1 cellular context compared by ENCODE assay signal in the genomic region with DNA sequence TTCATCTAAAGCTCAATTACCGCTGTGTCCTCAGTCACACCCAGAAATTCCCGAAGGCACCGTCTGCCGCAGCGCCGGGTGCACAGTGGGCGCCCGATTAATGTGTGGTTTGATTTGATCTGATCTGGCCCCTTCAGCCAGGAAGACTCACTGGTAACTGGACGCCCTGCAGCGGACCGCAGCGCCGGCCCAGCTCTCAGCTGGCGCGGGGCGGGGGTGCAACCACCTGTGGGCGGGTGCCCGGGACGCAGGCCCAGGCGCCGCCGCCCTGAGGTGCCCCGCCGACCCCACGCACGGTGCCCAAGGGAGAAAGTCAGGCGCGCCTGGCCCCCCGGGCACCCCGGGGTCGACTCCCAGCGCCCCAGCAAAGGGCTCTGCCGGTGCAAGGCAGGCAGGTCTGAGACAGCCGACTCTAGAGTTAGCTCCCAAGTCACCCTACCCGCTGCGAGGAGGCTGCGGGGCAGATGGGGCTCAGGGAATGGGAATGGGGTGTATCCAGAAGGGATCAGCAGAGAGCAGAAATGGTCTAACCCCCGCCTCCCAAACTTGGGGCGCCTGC.
TF ChIP-seq lines count a peak whose summit lies in the region.

No MANE protein-coding gene starts in this region.

TF ChIP-seq in HepG2, 621 proteins besides CTCF, POLR2A, EP300 and RAD21 (continued from another document):
- TF ChIP-seq, protein P1, sequence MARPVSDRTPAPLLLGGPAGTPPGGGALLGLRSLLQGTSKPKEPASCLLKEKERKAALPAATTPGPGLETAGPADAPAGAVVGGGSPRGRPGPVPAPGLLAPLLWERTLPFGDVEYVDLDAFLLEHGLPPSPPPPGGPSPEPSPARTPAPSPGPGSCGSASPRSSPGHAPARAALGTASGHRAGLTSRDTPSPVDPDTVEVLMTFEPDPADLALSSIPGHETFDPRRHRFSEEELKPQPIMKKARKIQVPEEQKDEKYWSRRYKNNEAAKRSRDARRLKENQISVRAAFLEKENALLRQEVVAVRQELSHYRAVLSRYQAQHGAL (CRISPR knock-in tag; IDR thresholded peaks at IDR 0.05; ENCODE audit: not compliant biosample characterization) = no peak
- TF ChIP-seq SOX6 (IDR thresholded peaks at IDR 0.05) (no peak), SOX6 (CRISPR knock-in tag; IDR thresholded peaks at IDR 0.05) (peak; percentile 4; the same call in 1 of the 2 replicates), ZNF775 (CRISPR knock-in tag; IDR thresholded peaks at IDR 0.05; ENCODE audit: borderline replicate concordance) (no peak), JUNB (CRISPR knock-in tag; IDR thresholded peaks at IDR 0.05; ENCODE audit: borderline replicate concordance) (no peak), ZNF12 (CRISPR knock-in tag; IDR thresholded peaks at IDR 0.05) (no peak), SAP130 (CRISPR knock-in tag; IDR thresholded peaks at IDR 0.05; ENCODE audit: low read depth) (peak; percentile 52), SOX13 (IDR thresholded peaks at IDR 0.05) (no peak), SOX13 (CRISPR knock-in tag; conservative IDR thresholded peaks at IDR 0.05 in 1 of 2, IDR thresholded peaks at IDR 0.05 in 1 of 2) (no peak), ZFAT (CRISPR knock-in tag; conservative IDR thresholded peaks at IDR 0.05) (no peak), ZSCAN29 (CRISPR knock-in tag; conservative IDR thresholded peaks at IDR 0.05) (no peak), ZSCAN9 (CRISPR knock-in tag; IDR thresholded peaks at IDR 0.05; ENCODE audit: borderline replicate concordance) (no peak), ZNF577 (CRISPR knock-in tag; IDR thresholded peaks at IDR 0.05; ENCODE audit: borderline replicate concordance, low read depth) (no peak), HDAC1 (CRISPR knock-in tag; IDR thresholded peaks at IDR 0.05) (no peak; the same call in 1 of the 2 replicates), MZF1 (CRISPR knock-in tag; IDR thresholded peaks at IDR 0.05; ENCODE audit: borderline replicate concordance) (no peak), ZNF572 (CRISPR knock-in tag; IDR thresholded peaks at IDR 0.05) (0 out of 2 replicates have a peak, but pooled peaks have one; percentile 17), MTA1 (CRISPR knock-in tag; IDR thresholded peaks at IDR 0.05; ENCODE audit: borderline replicate concordance) (0 out of 2 replicates have a peak, but pooled peaks have one; percentile 15), NCOA1 (CRISPR knock-in tag; IDR thresholded peaks at IDR 0.05) (no peak), MIXL1 (CRISPR knock-in tag; IDR thresholded peaks at IDR 0.05) (no peak), SP2 (CRISPR knock-in tag; IDR thresholded peaks at IDR 0.05) (no peak), YEATS4 (CRISPR knock-in tag; IDR thresholded peaks at IDR 0.05; ENCODE audit: borderline replicate concordance) (0 out of 2 replicates have a peak, but pooled peaks have one; percentile 5), ZNF367 (CRISPR knock-in tag; IDR thresholded peaks at IDR 0.05; ENCODE audit: borderline replicate concordance) (no peak), NFE2L1 (CRISPR knock-in tag; IDR thresholded peaks at IDR 0.05; ENCODE audit: borderline replicate concordance) (no peak)
- TF ChIP-seq, protein P2, sequence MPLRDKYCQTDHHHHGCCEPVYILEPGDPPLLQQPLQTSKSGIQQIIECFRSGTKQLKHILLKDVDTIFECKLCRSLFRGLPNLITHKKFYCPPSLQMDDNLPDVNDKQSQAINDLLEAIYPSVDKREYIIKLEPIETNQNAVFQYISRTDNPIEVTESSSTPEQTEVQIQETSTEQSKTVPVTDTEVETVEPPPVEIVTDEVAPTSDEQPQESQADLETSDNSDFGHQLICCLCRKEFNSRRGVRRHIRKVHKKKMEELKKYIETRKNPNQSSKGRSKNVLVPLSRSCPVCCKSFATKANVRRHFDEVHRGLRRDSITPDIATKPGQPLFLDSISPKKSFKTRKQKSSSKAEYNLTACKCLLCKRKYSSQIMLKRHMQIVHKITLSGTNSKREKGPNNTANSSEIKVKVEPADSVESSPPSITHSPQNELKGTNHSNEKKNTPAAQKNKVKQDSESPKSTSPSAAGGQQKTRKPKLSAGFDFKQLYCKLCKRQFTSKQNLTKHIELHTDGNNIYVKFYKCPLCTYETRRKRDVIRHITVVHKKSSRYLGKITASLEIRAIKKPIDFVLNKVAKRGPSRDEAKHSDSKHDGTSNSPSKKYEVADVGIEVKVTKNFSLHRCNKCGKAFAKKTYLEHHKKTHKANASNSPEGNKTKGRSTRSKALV (CRISPR knock-in tag; IDR thresholded peaks at IDR 0.05) = 0 out of 2 replicates have a peak, but pooled peaks have one; percentile 32
- TF ChIP-seq, protein P3, sequence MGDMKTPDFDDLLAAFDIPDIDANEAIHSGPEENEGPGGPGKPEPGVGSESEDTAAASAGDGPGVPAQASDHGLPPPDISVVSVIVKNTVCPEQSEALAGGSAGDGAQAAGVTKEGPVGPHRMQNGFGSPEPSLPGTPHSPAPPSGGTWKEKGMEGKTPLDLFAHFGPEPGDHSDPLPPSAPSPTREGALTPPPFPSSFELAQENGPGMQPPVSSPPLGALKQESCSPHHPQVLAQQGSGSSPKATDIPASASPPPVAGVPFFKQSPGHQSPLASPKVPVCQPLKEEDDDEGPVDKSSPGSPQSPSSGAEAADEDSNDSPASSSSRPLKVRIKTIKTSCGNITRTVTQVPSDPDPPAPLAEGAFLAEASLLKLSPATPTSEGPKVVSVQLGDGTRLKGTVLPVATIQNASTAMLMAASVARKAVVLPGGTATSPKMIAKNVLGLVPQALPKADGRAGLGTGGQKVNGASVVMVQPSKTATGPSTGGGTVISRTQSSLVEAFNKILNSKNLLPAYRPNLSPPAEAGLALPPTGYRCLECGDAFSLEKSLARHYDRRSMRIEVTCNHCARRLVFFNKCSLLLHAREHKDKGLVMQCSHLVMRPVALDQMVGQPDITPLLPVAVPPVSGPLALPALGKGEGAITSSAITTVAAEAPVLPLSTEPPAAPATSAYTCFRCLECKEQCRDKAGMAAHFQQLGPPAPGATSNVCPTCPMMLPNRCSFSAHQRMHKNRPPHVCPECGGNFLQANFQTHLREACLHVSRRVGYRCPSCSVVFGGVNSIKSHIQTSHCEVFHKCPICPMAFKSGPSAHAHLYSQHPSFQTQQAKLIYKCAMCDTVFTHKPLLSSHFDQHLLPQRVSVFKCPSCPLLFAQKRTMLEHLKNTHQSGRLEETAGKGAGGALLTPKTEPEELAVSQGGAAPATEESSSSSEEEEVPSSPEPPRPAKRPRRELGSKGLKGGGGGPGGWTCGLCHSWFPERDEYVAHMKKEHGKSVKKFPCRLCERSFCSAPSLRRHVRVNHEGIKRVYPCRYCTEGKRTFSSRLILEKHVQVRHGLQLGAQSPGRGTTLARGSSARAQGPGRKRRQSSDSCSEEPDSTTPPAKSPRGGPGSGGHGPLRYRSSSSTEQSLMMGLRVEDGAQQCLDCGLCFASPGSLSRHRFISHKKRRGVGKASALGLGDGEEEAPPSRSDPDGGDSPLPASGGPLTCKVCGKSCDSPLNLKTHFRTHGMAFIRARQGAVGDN (CRISPR knock-in tag; IDR thresholded peaks at IDR 0.05) = peak; percentile 59
- TF ChIP-seq, protein P4, sequence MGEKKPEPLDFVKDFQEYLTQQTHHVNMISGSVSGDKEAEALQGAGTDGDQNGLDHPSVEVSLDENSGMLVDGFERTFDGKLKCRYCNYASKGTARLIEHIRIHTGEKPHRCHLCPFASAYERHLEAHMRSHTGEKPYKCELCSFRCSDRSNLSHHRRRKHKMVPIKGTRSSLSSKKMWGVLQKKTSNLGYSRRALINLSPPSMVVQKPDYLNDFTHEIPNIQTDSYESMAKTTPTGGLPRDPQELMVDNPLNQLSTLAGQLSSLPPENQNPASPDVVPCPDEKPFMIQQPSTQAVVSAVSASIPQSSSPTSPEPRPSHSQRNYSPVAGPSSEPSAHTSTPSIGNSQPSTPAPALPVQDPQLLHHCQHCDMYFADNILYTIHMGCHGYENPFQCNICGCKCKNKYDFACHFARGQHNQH (CRISPR knock-in tag; IDR thresholded peaks at IDR 0.05) = 0 out of 2 replicates have a peak, but pooled peaks have one; percentile 21
- TF ChIP-seq, protein P5, sequence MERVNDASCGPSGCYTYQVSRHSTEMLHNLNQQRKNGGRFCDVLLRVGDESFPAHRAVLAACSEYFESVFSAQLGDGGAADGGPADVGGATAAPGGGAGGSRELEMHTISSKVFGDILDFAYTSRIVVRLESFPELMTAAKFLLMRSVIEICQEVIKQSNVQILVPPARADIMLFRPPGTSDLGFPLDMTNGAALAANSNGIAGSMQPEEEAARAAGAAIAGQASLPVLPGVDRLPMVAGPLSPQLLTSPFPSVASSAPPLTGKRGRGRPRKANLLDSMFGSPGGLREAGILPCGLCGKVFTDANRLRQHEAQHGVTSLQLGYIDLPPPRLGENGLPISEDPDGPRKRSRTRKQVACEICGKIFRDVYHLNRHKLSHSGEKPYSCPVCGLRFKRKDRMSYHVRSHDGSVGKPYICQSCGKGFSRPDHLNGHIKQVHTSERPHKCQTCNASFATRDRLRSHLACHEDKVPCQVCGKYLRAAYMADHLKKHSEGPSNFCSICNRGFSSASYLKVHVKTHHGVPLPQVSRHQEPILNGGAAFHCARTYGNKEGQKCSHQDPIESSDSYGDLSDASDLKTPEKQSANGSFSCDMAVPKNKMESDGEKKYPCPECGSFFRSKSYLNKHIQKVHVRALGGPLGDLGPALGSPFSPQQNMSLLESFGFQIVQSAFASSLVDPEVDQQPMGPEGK (CRISPR knock-in tag; IDR thresholded peaks at IDR 0.05) = peak; percentile 48; the same call in 1 of the 2 replicates
- TF ChIP-seq, protein P6, sequence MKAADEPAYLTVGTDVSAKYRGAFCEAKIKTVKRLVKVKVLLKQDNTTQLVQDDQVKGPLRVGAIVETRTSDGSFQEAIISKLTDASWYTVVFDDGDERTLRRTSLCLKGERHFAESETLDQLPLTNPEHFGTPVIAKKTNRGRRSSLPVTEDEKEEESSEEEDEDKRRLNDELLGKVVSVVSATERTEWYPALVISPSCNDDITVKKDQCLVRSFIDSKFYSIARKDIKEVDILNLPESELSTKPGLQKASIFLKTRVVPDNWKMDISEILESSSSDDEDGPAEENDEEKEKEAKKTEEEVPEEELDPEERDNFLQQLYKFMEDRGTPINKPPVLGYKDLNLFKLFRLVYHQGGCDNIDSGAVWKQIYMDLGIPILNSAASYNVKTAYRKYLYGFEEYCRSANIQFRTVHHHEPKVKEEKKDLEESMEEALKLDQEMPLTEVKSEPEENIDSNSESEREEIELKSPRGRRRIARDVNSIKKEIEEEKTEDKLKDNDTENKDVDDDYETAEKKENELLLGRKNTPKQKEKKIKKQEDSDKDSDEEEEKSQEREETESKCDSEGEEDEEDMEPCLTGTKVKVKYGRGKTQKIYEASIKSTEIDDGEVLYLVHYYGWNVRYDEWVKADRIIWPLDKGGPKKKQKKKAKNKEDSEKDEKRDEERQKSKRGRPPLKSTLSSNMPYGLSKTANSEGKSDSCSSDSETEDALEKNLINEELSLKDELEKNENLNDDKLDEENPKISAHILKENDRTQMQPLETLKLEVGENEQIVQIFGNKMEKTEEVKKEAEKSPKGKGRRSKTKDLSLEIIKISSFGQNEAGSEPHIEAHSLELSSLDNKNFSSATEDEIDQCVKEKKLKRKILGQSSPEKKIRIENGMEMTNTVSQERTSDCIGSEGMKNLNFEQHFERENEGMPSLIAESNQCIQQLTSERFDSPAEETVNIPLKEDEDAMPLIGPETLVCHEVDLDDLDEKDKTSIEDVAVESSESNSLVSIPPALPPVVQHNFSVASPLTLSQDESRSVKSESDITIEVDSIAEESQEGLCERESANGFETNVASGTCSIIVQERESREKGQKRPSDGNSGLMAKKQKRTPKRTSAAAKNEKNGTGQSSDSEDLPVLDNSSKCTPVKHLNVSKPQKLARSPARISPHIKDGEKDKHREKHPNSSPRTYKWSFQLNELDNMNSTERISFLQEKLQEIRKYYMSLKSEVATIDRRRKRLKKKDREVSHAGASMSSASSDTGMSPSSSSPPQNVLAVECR (CRISPR knock-in tag; IDR thresholded peaks at IDR 0.05; ENCODE audit: borderline replicate concordance) = peak; percentile 56; the same call in 1 of the 2 replicates
- TF ChIP-seq, protein P7, sequence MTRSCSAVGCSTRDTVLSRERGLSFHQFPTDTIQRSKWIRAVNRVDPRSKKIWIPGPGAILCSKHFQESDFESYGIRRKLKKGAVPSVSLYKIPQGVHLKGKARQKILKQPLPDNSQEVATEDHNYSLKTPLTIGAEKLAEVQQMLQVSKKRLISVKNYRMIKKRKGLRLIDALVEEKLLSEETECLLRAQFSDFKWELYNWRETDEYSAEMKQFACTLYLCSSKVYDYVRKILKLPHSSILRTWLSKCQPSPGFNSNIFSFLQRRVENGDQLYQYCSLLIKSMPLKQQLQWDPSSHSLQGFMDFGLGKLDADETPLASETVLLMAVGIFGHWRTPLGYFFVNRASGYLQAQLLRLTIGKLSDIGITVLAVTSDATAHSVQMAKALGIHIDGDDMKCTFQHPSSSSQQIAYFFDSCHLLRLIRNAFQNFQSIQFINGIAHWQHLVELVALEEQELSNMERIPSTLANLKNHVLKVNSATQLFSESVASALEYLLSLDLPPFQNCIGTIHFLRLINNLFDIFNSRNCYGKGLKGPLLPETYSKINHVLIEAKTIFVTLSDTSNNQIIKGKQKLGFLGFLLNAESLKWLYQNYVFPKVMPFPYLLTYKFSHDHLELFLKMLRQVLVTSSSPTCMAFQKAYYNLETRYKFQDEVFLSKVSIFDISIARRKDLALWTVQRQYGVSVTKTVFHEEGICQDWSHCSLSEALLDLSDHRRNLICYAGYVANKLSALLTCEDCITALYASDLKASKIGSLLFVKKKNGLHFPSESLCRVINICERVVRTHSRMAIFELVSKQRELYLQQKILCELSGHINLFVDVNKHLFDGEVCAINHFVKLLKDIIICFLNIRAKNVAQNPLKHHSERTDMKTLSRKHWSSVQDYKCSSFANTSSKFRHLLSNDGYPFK (CRISPR knock-in tag; IDR thresholded peaks at IDR 0.05; ENCODE audit: borderline replicate concordance) = peak; percentile 19; the same call in 1 of the 2 replicates
- TF ChIP-seq, protein P8, sequence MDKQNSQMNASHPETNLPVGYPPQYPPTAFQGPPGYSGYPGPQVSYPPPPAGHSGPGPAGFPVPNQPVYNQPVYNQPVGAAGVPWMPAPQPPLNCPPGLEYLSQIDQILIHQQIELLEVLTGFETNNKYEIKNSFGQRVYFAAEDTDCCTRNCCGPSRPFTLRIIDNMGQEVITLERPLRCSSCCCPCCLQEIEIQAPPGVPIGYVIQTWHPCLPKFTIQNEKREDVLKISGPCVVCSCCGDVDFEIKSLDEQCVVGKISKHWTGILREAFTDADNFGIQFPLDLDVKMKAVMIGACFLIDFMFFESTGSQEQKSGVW (CRISPR knock-in tag; IDR thresholded peaks at IDR 0.05; ENCODE audit: borderline replicate concordance) = no peak
- TF ChIP-seq, protein P9, sequence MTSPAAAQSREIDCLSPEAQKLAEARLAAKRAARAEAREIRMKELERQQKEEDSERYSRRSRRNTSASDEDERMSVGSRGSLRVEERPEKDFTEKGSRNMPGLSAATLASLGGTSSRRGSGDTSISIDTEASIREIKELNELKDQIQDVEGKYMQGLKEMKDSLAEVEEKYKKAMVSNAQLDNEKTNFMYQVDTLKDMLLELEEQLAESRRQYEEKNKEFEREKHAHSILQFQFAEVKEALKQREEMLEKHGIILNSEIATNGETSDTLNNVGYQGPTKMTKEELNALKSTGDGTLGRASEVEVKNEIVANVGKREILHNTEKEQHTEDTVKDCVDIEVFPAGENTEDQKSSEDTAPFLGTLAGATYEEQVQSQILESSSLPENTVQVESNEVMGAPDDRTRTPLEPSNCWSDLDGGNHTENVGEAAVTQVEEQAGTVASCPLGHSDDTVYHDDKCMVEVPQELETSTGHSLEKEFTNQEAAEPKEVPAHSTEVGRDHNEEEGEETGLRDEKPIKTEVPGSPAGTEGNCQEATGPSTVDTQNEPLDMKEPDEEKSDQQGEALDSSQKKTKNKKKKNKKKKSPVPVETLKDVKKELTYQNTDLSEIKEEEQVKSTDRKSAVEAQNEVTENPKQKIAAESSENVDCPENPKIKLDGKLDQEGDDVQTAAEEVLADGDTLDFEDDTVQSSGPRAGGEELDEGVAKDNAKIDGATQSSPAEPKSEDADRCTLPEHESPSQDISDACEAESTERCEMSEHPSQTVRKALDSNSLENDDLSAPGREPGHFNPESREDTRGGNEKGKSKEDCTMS (CRISPR knock-in tag; conservative IDR thresholded peaks at IDR 0.05) = no peak
